ENCODE assay signal across 12 cellular contexts in the genomic region with DNA sequence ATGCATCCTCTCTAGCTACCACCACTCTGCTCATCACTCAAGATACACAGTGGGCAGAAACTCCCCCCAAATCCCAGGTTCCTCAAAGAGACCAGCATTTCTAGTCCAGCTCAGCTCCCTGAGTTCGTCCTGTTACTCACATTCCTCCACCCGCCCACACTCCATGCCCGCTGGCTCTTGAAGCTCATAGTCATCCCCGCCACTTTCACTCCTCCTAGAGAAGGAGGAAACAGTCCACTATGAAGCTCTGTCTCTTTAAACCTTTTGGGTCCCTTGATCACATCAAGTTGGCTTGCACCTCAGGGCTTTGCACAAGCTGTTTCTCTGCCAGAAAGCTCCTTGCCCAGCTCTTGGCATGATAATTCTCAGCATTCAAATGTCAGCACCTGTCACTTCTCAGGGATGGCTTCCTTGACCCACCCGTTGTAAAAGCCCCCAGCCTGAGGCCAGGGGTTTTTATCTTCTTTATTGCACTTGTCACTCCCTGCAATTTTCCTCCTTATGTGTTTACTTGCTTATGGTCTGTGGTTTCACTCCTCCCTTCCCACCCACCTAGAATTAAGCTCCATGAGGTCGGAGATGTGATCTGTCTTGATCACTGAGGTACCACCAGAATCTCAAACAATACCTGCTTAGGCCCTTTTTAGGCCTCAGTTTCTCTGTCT.
A peak's percentile ranks its signal among the peaks of the same experiment; 100 is the strongest.
DNase-seq lines count a peak whose midpoint lies in the region; ATAC-seq and TF ChIP-seq lines count a peak whose summit lies in the region.
"Had no signal": no experiment of that assay in that cellular context is flagged by ENCODE, and none has a peak within 500 bp of the region (broad histone marks: within the 10 kb centered on the region; RNA-seq: fewer than 3 reads in every experiment).

No MANE protein-coding gene starts in this region.

- no peaks in the 10 kb centered on the region for H3K36me3 ChIP-seq in kidney epithelial cell (ENCODE audit: control insufficient read depth, insufficient read depth, low read length)

- H3K27ac Mint-ChIP-seq in immature natural killer cell, result no peak overlapping the region
- H3K27ac Mint-ChIP-seq: endodermal cell; naive thymus-derived CD4-positive, alpha-beta T cell had no signal

- ATAC-seq in GM21737 (IDR thresholded peaks at IDR 0.05; ENCODE audit: unreplicated experiment) (no peak), GM19397 (IDR thresholded peaks at IDR 0.05; ENCODE audit: unreplicated experiment) (no peak), HG02870 (IDR thresholded peaks at IDR 0.05; ENCODE audit: unreplicated experiment) (no peak)
- ATAC-seq: naive thymus-derived CD4-positive, alpha-beta T cell; Panc1 had no signal

- H3K4me3 Mint-ChIP-seq in immature natural killer cell, result no peak overlapping the region
- H3K4me3 Mint-ChIP-seq: endodermal cell; naive thymus-derived CD4-positive, alpha-beta T cell had no signal

- peaks cover 7 to 22% (median 14%) of the 10 kb centered on the region in 6 donors for H3K9me3 Mint-ChIP-seq in immature natural killer cell

- H3K27me3 ChIP-seq in AG04450 (ENCODE audit: control insufficient read depth, insufficient read depth, low read length) (peaks cover 3% of the 10 kb centered on the region), kidney epithelial cell (ENCODE audit: control insufficient read depth, insufficient read depth, low read length) (no peaks in the 10 kb centered on the region)

- POLR2A ChIA-PET in AG04450 (lab: Yijun Ruan, JAX), result interaction anchor here (0.5 kb wide), 1 partner anchor 232 kb away, joined by 5 read pairs; no protein-coding TSS in a partner anchor

- H3K4me3 ChIP-seq in AG04450 (ENCODE audit: low read depth, low read length) (no peak overlapping the region), cardiac fibroblast (replicated peaks in 1 of 2; ENCODE audit: low read depth in 2 of 2, low read length in 2 of 2) (no peak overlapping the region), kidney epithelial cell (ENCODE audit: low read depth, low read length) (no peak overlapping the region)

- peak; percentile 21 for DNase-seq in AG04450 (ENCODE audit: low read depth, low spot score)
- peak; percentile 73 for DNase-seq in HPDE6-E6E7 (ENCODE audit: extremely low spot score)
- DNase-seq in cardiac fibroblast (ENCODE audit: low read depth in 2 of 2), result peak; percentile 56 to 61
- peak; percentile 39 for DNase-seq in kidney epithelial cell (ENCODE audit: low read depth)
- DNase-seq in immature natural killer cell, result no peak
- DNase-seq: endodermal cell; naive thymus-derived CD4-positive, alpha-beta T cell; NCI-H226 had no signal

- no peaks in the 10 kb centered on the region for H3K36me3 Mint-ChIP-seq in immature natural killer cell

- peaks cover 4% of the 10 kb centered on the region; the same call in 1 of the 2 replicates for H3K9me3 ChIP-seq in AG04450 (ENCODE audit: control insufficient read depth, insufficient read depth, low read length)

- H3K4me1 Mint-ChIP-seq in immature natural killer cell, result no peaks in the 10 kb centered on the region
- H3K4me1 Mint-ChIP-seq: endodermal cell; naive thymus-derived CD4-positive, alpha-beta T cell had no signal

- peaks cover 2 to 19% (median 6%) of the 10 kb centered on the region in 3 donors for H3K27me3 Mint-ChIP-seq in immature natural killer cell (ENCODE audit: low read depth in 3 of 3)

- CTCF ChIA-PET in AG04450 (lab: Charles Lee), result interaction anchor here (0.8 to 1.6 kb wide), 3 partner anchors 140 to 320 kb away, joined by 3 to 8 read pairs (median 4); no protein-coding TSS in a partner anchor

- H3K27ac ChIP-seq in AG04450 (ENCODE audit: low read depth, low read length), result no peak overlapping the region

- TF ChIP-seq CTCF in AG04450 (IDR thresholded peaks at IDR 0.05; ENCODE audit: low read depth, low read length) (no peak), cardiac fibroblast (IDR thresholded peaks at IDR 0.05; ENCODE audit: low read depth, low read length) (no peak), kidney epithelial cell (IDR thresholded peaks at IDR 0.05; ENCODE audit: insufficient read depth, low read length, poor library complexity, severe bottlenecking) (no peak)

Comparison
In these comparisons a context has a peak if more than half of its experiments do, and no peak if none do; other contexts are left out.
1. DNase-seq: peak in AG04450 (single experiment), HPDE6-E6E7 (single experiment), cardiac fibroblast (2 of 2) and kidney epithelial cell (single experiment); none in immature natural killer cell (0 of 3).